17 cellular contexts compared by ENCODE assay signal in the genomic region with DNA sequence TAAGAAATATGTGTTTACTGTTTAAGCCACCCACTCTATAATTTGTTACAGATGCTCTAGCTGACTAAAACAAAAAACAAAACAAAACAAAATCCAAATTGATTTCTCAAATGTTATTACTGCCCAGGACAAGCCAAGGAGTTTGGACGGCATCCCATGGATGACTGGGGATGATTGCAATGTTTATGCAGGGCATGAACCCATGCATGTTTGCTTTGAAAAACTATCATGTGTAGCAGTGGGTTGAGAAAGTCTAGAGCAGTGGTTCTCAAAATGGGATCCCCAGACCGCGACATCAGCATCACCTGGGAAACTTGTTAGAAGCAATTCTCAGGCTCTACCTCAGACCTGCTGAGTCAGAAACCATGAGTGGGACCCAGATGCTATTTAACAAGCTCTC.
"Had no signal": no experiment of that assay in that cellular context is flagged by ENCODE, and none has a peak within 500 bp of the region (broad histone marks: within the 10 kb centered on the region; RNA-seq: fewer than 3 reads in every experiment).

No MANE protein-coding gene starts in this region.

- DNase-seq: activated CD4-positive, alpha-beta T cell treated with anti-CD3 and anti-CD28 coated beads, Interleukin-2, amount 50 U/mL, for 1 hour; activated CD4-positive, CD25-positive, alpha-beta regulatory T cell; activated naive CD4-positive, alpha-beta T cell treated with anti-CD3 and anti-CD28 coated beads, Interleukin-2, amount 10 ng/mL, durations not matched to agents 7 days and 5 days; activated T-cell treated with anti-CD3 and anti-CD28 coated beads for 4 hours; adrenal gland; cortex of kidney; effector CD8-positive, alpha-beta T cell; foreskin keratinocyte; left ventricle myocardium inferior; pancreas; retina; T-helper 2 cell; transverse colon had no signal

- H3K36me3 ChIP-seq: adrenal gland, left ventricle myocardium inferior, pancreas, transverse colon had no signal

- H3K4me1 Mint-ChIP-seq: activated naive CD4-positive, alpha-beta T cell treated with anti-CD3 and anti-CD28 coated beads, Interleukin-2, amount 10 ng/mL, durations not matched to agents 7 days and 5 days; activated T-helper 17 cell treated with anti-CD3 and anti-CD28 coated beads, Interleukin-2, amount 50 U/mL, for 72 hours; central memory CD8-positive, alpha-beta T cell had no signal

- H3K36me3 Mint-ChIP-seq: activated naive CD4-positive, alpha-beta T cell treated with anti-CD3 and anti-CD28 coated beads, Interleukin-2, amount 10 ng/mL, durations not matched to agents 7 days and 5 days had no signal

- H3K4me1 ChIP-seq: adrenal gland, foreskin keratinocyte, left ventricle myocardium inferior, pancreas, transverse colon had no signal

- H3K27ac ChIP-seq: adrenal gland, epithelial cell of prostate, foreskin keratinocyte, left ventricle myocardium inferior, pancreas, skin epidermis, transverse colon had no signal

- ATAC-seq: activated T-helper 17 cell treated with anti-CD3 and anti-CD28 coated beads, Interleukin-2, amount 50 U/mL, for 72 hours; foreskin keratinocyte; pancreas had no signal

- H3K4me3 ChIP-seq: adrenal gland, left ventricle myocardium inferior, pancreas, skin epidermis, transverse colon had no signal

- H3K4me3 Mint-ChIP-seq: activated naive CD4-positive, alpha-beta T cell treated with anti-CD3 and anti-CD28 coated beads, Interleukin-2, amount 10 ng/mL, durations not matched to agents 7 days and 5 days; activated T-helper 17 cell treated with anti-CD3 and anti-CD28 coated beads, Interleukin-2, amount 50 U/mL, for 72 hours; central memory CD8-positive, alpha-beta T cell had no signal

- H3K9me3 ChIP-seq: adrenal gland, pancreas, transverse colon had no signal

- H3K27me3 Mint-ChIP-seq: activated naive CD4-positive, alpha-beta T cell treated with anti-CD3 and anti-CD28 coated beads, Interleukin-2, amount 10 ng/mL, durations not matched to agents 7 days and 5 days; central memory CD8-positive, alpha-beta T cell had no signal

- H3K27me3 ChIP-seq: adrenal gland, foreskin keratinocyte, pancreas, transverse colon had no signal

- H3K27ac Mint-ChIP-seq: activated naive CD4-positive, alpha-beta T cell treated with anti-CD3 and anti-CD28 coated beads, Interleukin-2, amount 10 ng/mL, durations not matched to agents 7 days and 5 days; activated T-helper 17 cell treated with anti-CD3 and anti-CD28 coated beads, Interleukin-2, amount 50 U/mL, for 72 hours had no signal
